1 cellular context compared by ENCODE assay signal in the genomic region with DNA sequence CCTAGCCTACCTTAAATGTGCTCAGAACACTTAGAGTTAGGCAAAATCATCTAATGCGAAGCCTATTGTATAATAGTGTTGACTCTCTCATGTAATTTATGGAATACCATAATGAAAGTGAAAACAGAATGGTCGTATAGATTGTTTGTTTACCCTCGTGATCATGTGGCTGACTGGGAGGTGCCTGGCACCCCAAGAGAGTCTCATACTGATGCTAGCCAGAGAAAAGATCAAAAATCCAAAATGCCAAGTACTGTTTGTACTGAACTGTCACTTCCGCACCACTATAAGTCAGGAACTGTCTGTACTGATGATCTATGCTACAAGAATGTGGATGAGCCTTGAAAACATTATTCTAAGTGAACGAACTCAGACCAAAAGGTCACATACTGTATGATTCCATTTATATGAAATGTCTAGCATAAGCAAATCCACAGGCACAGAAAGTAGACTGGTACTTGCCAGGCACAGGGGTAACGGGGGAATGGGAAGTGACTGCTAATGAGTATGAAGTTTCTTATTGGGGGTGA.
TF ChIP-seq lines count a peak whose summit lies in the region.

No MANE protein-coding gene starts in this region.

TF ChIP-seq in K562, 482 proteins besides CTCF, POLR2A, EP300 and RAD21 (continued from another document):
- peak; percentile 15; the same call in 1 of the 2 replicates for TF ChIP-seq NCOR1 (IDR thresholded peaks at IDR 0.05)
- TF ChIP-seq CEBPB (tag; IDR thresholded peaks at IDR 0.05), result no peak
- no peak for TF ChIP-seq ZNF707 (CRISPR knock-in tag; conservative IDR thresholded peaks at IDR 0.05)
- TF ChIP-seq EHMT2 (IDR thresholded peaks at IDR 0.05), result no peak
- TF ChIP-seq, protein P1, sequence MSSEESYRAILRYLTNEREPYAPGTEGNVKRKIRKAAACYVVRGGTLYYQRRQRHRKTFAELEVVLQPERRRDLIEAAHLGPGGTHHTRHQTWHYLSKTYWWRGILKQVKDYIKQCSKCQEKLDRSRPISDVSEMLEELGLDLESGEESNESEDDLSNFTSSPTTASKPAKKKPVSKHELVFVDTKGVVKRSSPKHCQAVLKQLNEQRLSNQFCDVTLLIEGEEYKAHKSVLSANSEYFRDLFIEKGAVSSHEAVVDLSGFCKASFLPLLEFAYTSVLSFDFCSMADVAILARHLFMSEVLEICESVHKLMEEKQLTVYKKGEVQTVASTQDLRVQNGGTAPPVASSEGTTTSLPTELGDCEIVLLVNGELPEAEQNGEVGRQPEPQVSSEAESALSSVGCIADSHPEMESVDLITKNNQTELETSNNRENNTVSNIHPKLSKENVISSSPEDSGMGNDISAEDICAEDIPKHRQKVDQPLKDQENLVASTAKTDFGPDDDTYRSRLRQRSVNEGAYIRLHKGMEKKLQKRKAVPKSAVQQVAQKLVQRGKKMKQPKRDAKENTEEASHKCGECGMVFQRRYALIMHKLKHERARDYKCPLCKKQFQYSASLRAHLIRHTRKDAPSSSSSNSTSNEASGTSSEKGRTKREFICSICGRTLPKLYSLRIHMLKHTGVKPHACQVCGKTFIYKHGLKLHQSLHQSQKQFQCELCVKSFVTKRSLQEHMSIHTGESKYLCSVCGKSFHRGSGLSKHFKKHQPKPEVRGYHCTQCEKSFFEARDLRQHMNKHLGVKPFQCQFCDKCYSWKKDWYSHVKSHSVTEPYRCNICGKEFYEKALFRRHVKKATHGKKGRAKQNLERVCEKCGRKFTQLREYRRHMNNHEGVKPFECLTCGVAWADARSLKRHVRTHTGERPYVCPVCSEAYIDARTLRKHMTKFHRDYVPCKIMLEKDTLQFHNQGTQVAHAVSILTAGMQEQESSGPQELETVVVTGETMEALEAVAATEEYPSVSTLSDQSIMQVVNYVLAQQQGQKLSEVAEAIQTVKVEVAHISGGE (CRISPR knock-in tag; IDR thresholded peaks at IDR 0.05), result peak in 1 of 3 experiments; percentile 89; a peak in 2 of 6 replicates
- peak; percentile 60 for TF ChIP-seq MEIS2 (IDR thresholded peaks at IDR 0.05; ENCODE audit: partially characterized antibody)
- TF ChIP-seq MCM2 (IDR thresholded peaks at IDR 0.05; ENCODE audit: low read depth), result no peak
